13 cellular contexts compared by ENCODE assay signal in the genomic region with DNA sequence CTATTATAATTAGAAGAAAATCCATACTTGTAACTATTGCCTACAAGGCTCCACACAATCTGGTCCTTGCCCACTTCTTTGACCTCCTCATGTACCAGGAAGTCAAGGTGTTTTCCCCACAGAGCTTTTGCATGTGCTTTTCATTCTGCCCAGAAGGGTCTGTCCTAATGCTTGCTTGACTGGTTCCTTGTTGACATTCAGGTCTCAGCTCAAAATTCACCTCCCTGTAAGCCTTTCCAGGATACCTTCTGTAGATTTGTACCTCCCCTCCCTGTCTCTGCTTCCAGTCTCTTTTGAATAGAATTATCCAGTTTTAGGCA. TPM values are rescaled to one million over a fixed set of nuclear protein-coding genes. Genes with fewer than 3 reads are reported as not detected.
DNase-seq lines count a peak whose midpoint lies in the region; ATAC-seq and TF ChIP-seq lines count a peak whose summit lies in the region.
"Had no signal": no experiment of that assay in that cellular context is flagged by ENCODE, and none has a peak within 500 bp of the region (broad histone marks: within the 10 kb centered on the region; RNA-seq: fewer than 3 reads in every experiment).

No MANE protein-coding gene starts in this region.

- DNase-seq in HT-29 (ENCODE audit: low spot score) (peak; percentile 32), omental fat pad (ENCODE audit: low spot score) (no peak), sciatic nerve (ENCODE audit: low spot score) (no peak), GM20000 (ENCODE audit: low spot score) (no peak), DMS114 treated with DMSO at 0.1 percent for 48 hours (lab: John Stamatoyannopoulos, UW; ENCODE audit: unreplicated experiment) (no peak)
- no peak for DNase-seq in activated CD4-positive, CD25-positive, alpha-beta regulatory T cell (lab: John Stamatoyannopoulos, UW)
- DNase-seq: activated T-cell treated with anti-CD3 and anti-CD28 coated beads, Interleukin-2, amount 50 U/mL, for 48 hours; effector memory CD4-positive, alpha-beta T cell; left ventricle myocardium inferior; Right ventricle myocardium superior; stimulated activated CD4-positive, alpha-beta T cell treated with anti-CD3 and anti-CD28 coated beads, Interleukin-2, amount 100 ng/mL, for 48 hours had no signal

- no peak for TF ChIP-seq CTCF in omental fat pad (IDR thresholded peaks at IDR 0.05)
- no peak for TF ChIP-seq CTCF in GM20000 (IDR thresholded peaks at IDR 0.05; ENCODE audit: extremely low read depth, missing control alignments)

- ATAC-seq in GM18861 (IDR thresholded peaks at IDR 0.05; ENCODE audit: unreplicated experiment) (peak; percentile 70), GM21825 (IDR thresholded peaks at IDR 0.05; ENCODE audit: unreplicated experiment) (peak; percentile 77), omental fat pad (ENCODE audit: low FRiP score) (peak; percentile 53), sciatic nerve (no peak)

- intact Hi-C loops in sciatic nerve (cut with DNase I), result no loop called here

RNA-seq across cellular contexts. Expression of a gene that starts 33.6 kb away (rescaled TPM):
- total RNA-seq in HT-29 (2014; rRNA removed; shearing (Covaris generic)), result 156 and 167 TPM in 2 replicates
- 100 to 1,000 TPM; 159 to 225 (median 220) TPM for total RNA-seq in omental fat pad
- 182 TPM for total RNA-seq in sciatic nerve
